ENCODE assay signal across 10 cellular contexts in genomic region chr22:30116362-30117117, GRCh38. TPM values are rescaled to one million over a fixed set of nuclear protein-coding genes. Genes with fewer than 3 reads are reported as not detected.
DNase-seq lines count a peak whose midpoint lies in the region; ATAC-seq, FAIRE-seq and TF ChIP-seq lines count a peak whose summit lies in the region.
"Had no signal": no experiment of that assay in that cellular context is flagged by ENCODE, and none has a peak within 500 bp of the region (broad histone marks: within the 10 kb centered on the region; RNA-seq: fewer than 3 reads in every experiment).

No MANE protein-coding gene starts in this region.

- H2AFZ ChIP-seq in GM23248 = no peak overlapping the region

- in situ Hi-C loops in GM23248 (cut with MboI) = loop anchor here (10.0 kb wide), 1 partner anchor 118 kb away; no protein-coding TSS in a partner anchor

- H3K36me3 ChIP-seq in GM23248 (ENCODE audit: low read depth) = no peaks in the 10 kb centered on the region
- no peaks in the 10 kb centered on the region for H3K36me3 ChIP-seq in psoas muscle (ENCODE audit: insufficient read depth in 1 of 2, low read depth in 1 of 2)

- H3K4me1 ChIP-seq in A549 (peaks cover 37% of the 10 kb centered on the region), GM23248 (ENCODE audit: insufficient read depth) (peaks cover 20% of the 10 kb centered on the region), psoas muscle (no peaks in the 10 kb centered on the region)

- 0 out of 2 replicates have a peak, but pooled peaks cover 6% of the 10 kb centered on the region for H3K27me3 ChIP-seq in GM23248 (replicated peaks; ENCODE audit: insufficient read depth)
- H3K27me3 ChIP-seq in psoas muscle (ENCODE audit: insufficient read depth in 3 of 3, low read length in 2 of 3) = peaks cover 0 to 7% (median 2%) of the 10 kb centered on the region in 3 donors

- H3K27ac ChIP-seq in A549 = peak overlapping the region; percentile 49 to 84; a peak in 5 of 6 replicates
- peak overlapping the region; percentile 55 for H3K27ac ChIP-seq in GM23248
- no peak overlapping the region for H3K27ac ChIP-seq in RWPE1
- no peak overlapping the region for H3K27ac ChIP-seq in psoas muscle

- DNase-seq in A549 (ENCODE audit: low read depth in 1 of 2, low spot score in 1 of 2) = no peak
- peak; percentile 82 for DNase-seq in GM23248
- DNase-seq in RWPE1 (ENCODE audit: low spot score) = peak; percentile 32
- peak; percentile 56 to 72 for DNase-seq in foreskin fibroblast
- DNase-seq in NCI-H146 treated with DMSO at 0.1 percent for 48 hours (lab: John Stamatoyannopoulos, UW; ENCODE audit: unreplicated experiment) = no peak
- DNase-seq in psoas muscle = no peak
- DNase-seq: NCI-H774 had no signal

- no peaks in the 10 kb centered on the region for H4K20me1 ChIP-seq in GM23248 (ENCODE audit: insufficient read depth)

- no peak for TF ChIP-seq RAD21 in A549 (conservative IDR thresholded peaks at IDR 0.05 in 1 of 2, IDR thresholded peaks at IDR 0.05 in 1 of 2)

- H3F3A ChIP-seq in GM23248 (ENCODE audit: insufficient read depth) = peaks cover 22% of the 10 kb centered on the region

- intact Hi-C loops in psoas muscle (cut with DNase I) = no loop called here

- peak overlapping the region; percentile 10; the same call in 1 of the 2 replicates for H3K9ac ChIP-seq in GM23248

- WGBS in A549 (ENCODE audit: missing lambda C conversion rate) = 34% methylated on average over 1 of the region's 1 CpG
- 42 to 67% methylated on average over 1 of the region's 1 CpG for WGBS in GM23248 (ENCODE audit: low coverage in 1 of 2, low lambda C conversion rate in 2 of 2, missing lambda C conversion rate in 2 of 2), 2 experiments
- 88 to 90% (median 89%) methylated on average over 1 of the region's 1 CpG for WGBS in psoas muscle, 3 donors

- no peak overlapping the region for H3K4me3 ChIP-seq in A549
- no peak overlapping the region for H3K4me3 ChIP-seq in GM23248
- no peak overlapping the region for H3K4me3 ChIP-seq in foreskin fibroblast (ENCODE audit: low read depth in 1 of 2, low read length in 2 of 2)
- no peak overlapping the region for H3K4me3 ChIP-seq in psoas muscle

- H3K4me2 ChIP-seq in A549 = peak overlapping the region; percentile 18
- peak overlapping the region; percentile 31 for H3K4me2 ChIP-seq in GM23248 (ENCODE audit: unreplicated experiment)

- TF ChIP-seq EP300 in A549 (IDR thresholded peaks at IDR 0.05) = no peak

- TF ChIP-seq CTCF in A549 (IDR thresholded peaks at IDR 0.05) (no peak), RWPE1 (conservative IDR thresholded peaks at IDR 0.05; ENCODE audit: low read depth) (no peak), foreskin fibroblast (IDR thresholded peaks at IDR 0.05; ENCODE audit: low read depth, low read length) (no peak), psoas muscle (IDR thresholded peaks at IDR 0.05) (no peak)

- CTCF ChIA-PET in A549 (lab: Yijun Ruan, JAX) (interaction anchor here (1.4 to 1.5 kb wide), 2 partner anchors 10 to 139 kb away, joined by 3 to 4 read pairs; no protein-coding TSS in a partner anchor), RWPE1 (lab: Yijun Ruan, JAX) (interaction anchor here (0.6 kb wide), 1 partner anchor 169 kb away, joined by 3 read pairs; no protein-coding TSS in a partner anchor)

- ATAC-seq in A549 = peak; percentile 50 to 71; a peak in 4 of 6 replicates
- no peak for ATAC-seq in GM21360 (IDR thresholded peaks at IDR 0.05; ENCODE audit: unreplicated experiment)
- ATAC-seq in psoas muscle = no peak
- no peak for ATAC-seq in HG02571 (IDR thresholded peaks at IDR 0.05; ENCODE audit: unreplicated experiment)

- FAIRE-seq in A549 (lab: Jason Lieb, UNC) = no peak

- no peaks in the 10 kb centered on the region for H3K79me2 ChIP-seq in GM23248 (ENCODE audit: insufficient read depth)

- POLR2A ChIA-PET in A549 (lab: Yijun Ruan, JAX) = interaction anchor here (1.1 kb wide), 1 partner anchor 89 kb away, joined by 3 read pairs; no protein-coding TSS in a partner anchor
- POLR2A ChIA-PET in RWPE1 (lab: Yijun Ruan, JAX; ENCODE audit: low non-redundant PET) = no interaction called here

- no peaks in the 10 kb centered on the region for H3K9me2 ChIP-seq in GM23248 (ENCODE audit: insufficient read depth)

- H3K9me3 ChIP-seq in A549 (no peaks in the 10 kb centered on the region), GM23248 (ENCODE audit: low read depth) (no peaks in the 10 kb centered on the region), psoas muscle (no peaks in the 10 kb centered on the region)

- TF ChIP-seq POLR2A in A549 (IDR thresholded peaks at IDR 0.05; ENCODE audit: low read length) = no peak

TF ChIP-seq in A549, 52 proteins besides CTCF, POLR2A, EP300 and RAD21:
- TF ChIP-seq FOSL2 (IDR thresholded peaks at IDR 0.05) (no peak), FOSL2 (CRISPR knock-in tag; IDR thresholded peaks at IDR 0.05) (peak; percentile 33; the same call in 1 of the 2 replicates), CEBPB (IDR thresholded peaks at IDR 0.05) (0 out of 4 replicates have a peak, but pooled peaks of 1 of the 2 experiments have one; percentile 1), RNF2 (IDR thresholded peaks at IDR 0.05; ENCODE audit: borderline replicate concordance, low read depth) (no peak)
TF ChIP-seq in A549: peak in this region for 2.

RNA-seq across cellular contexts. Expression of gene HORMAD2, which starts 36.3 kb away (rescaled TPM):
- polyA plus RNA-seq in A549 (2011; rRNA removed) (not detected in 2 replicates), A549 (2017; fragmentation: RNase III; extraction: RNeasy Plus Mini Kit Qiagen cat#74134 plus additional on column Dnase treatment) (not detected in 3 replicates), GM23248 (2016; fragmentation: Nextera tagmentation; extraction: Ambion mirVana) (not detected in 2 replicates), psoas muscle (not detected)
- polyA plus RNA-seq in A549 (2012; cell fraction: cytosol; rRNA removed) = not detected in 2 replicates
- polyA plus RNA-seq in A549 (2012; cell fraction: nucleus; rRNA removed) = not detected in 2 replicates
- not detected in 2 replicates for polyA minus RNA-seq in A549 (2011; rRNA and poly(A)+ RNA removed)
- total RNA-seq in GM23248 (2014; rRNA removed; shearing (Covaris generic)) = not detected in 2 replicates
- total RNA-seq in psoas muscle = not detected
- total RNA-seq: skeletal muscle tissue had no signal

Comparison
In these comparisons a context has a peak if more than half of its experiments do, and no peak if none do; other contexts are left out.
1. ATAC-seq: peak in A549 (2 of 2); none in GM21360 (single experiment), psoas muscle (0 of 4) and HG02571 (single experiment).
2. DNase-seq: peak in GM23248 (single experiment), RWPE1 (single experiment) and foreskin fibroblast (2 of 2); none in A549 (0 of 2), NCI-H146 treated with DMSO at 0.1 percent for 48 hours (single experiment) and psoas muscle (0 of 2).
3. H3K27ac ChIP-seq: peak in A549 (2 of 2) and GM23248 (single experiment); none in RWPE1 (single experiment) and psoas muscle (single experiment).